In genomic region chr22:41831828-41832552, GRCh38 we compare ENCODE assay signal across 1 cellular context.
TF ChIP-seq lines count a peak whose summit lies in the region.

No MANE protein-coding gene starts in this region.

TF ChIP-seq in K562, 482 proteins besides CTCF, POLR2A, EP300 and RAD21 (continued from another document):
- TF ChIP-seq, protein P1, sequence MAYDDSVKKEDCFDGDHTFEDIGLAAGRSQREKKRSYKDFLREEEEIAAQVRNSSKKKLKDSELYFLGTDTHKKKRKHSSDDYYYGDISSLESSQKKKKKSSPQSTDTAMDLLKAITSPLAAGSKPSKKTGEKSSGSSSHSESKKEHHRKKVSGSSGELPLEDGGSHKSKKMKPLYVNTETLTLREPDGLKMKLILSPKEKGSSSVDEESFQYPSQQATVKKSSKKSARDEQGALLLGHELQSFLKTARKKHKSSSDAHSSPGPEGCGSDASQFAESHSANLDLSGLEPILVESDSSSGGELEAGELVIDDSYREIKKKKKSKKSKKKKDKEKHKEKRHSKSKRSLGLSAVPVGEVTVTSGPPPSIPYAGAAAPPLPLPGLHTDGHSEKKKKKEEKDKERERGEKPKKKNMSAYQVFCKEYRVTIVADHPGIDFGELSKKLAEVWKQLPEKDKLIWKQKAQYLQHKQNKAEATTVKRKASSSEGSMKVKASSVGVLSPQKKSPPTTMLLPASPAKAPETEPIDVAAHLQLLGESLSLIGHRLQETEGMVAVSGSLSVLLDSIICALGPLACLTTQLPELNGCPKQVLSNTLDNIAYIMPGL (CRISPR knock-in tag; IDR thresholded peaks at IDR 0.05), result no peak
- TF ChIP-seq HDAC1 (IDR thresholded peaks at IDR 0.05), result 0 out of 4 replicates have a peak, but pooled peaks have one; percentile 12 to 54
